8 cellular contexts compared by ENCODE assay signal in the genomic region with DNA sequence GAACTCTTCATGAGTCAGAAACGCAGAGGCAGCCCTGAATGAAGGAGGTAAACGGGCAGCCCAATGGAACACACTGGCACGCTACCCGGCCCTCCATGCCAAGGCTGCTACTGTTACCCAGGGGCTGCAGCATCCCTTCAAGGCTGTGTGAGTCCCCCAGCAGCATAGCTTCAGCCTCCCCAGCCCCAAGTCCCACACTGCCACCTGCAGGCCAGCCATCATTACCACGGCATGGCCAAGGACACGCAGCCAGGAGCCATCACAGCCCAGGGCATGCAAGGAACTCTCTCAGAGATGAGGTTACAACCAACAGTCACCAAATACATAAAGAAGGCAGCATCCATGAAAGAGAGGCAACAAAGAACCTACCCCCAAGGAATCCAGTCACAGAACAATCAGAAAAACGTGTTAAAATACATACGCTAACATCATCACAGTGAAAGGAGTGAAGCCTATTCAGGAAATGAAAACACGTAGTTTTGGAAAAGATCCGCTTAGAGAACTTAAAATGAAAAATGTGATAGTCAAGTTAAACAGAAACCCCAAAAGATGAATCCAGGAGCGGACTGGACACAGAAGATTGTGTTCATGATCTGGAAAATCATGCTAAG. TPM values are rescaled to one million over a fixed set of nuclear protein-coding genes. Genes with fewer than 3 reads are reported as not detected.
DNase-seq lines count a peak whose midpoint lies in the region; ATAC-seq and TF ChIP-seq lines count a peak whose summit lies in the region.

No MANE protein-coding gene starts in this region.

- H3K4me1 ChIP-seq in effector memory CD4-positive, alpha-beta T cell (ENCODE audit: control insufficient read depth, insufficient read depth, low read length, poor library complexity, severe bottlenecking): no peaks in the 10 kb centered on the region
- H3K4me1 ChIP-seq in vagina: no peaks in the 10 kb centered on the region

- ATAC-seq in Right ventricle myocardium superior (ENCODE audit: poor library complexity): peak; percentile 65
- ATAC-seq in Right ventricle myocardium inferior: no peak
- no peak for ATAC-seq in GM21367 (IDR thresholded peaks at IDR 0.05; ENCODE audit: unreplicated experiment)

- H3K4me3 Mint-ChIP-seq in neural crest cell: no peak overlapping the region

- H3K36me3 Mint-ChIP-seq in neural crest cell (ENCODE audit: low read depth): no peaks in the 10 kb centered on the region

- H3K27me3 ChIP-seq in effector memory CD4-positive, alpha-beta T cell (replicated peaks; ENCODE audit: control insufficient read depth, insufficient read depth, low read length, poor library complexity, severe bottlenecking): no peaks in the 10 kb centered on the region
- no peaks in the 10 kb centered on the region for H3K27me3 ChIP-seq in vagina

- no peak overlapping the region for H3K27ac Mint-ChIP-seq in neural crest cell (ENCODE audit: unreplicated experiment)

- H3K36me3 ChIP-seq in effector memory CD4-positive, alpha-beta T cell (ENCODE audit: control insufficient read depth, insufficient read depth, low read length): no peaks in the 10 kb centered on the region
- no peaks in the 10 kb centered on the region for H3K36me3 ChIP-seq in vagina

- no peak overlapping the region for H3K27ac ChIP-seq in effector memory CD4-positive, alpha-beta T cell (ENCODE audit: insufficient read depth, low read length, poor library complexity, severe bottlenecking)
- no peak overlapping the region for H3K27ac ChIP-seq in vagina

- peaks cover 2% of the 10 kb centered on the region for H3K9me3 Mint-ChIP-seq in neural crest cell

- intact Hi-C loops in Right ventricle myocardium superior (cut with DNase I): loop anchor here (5.0 kb wide), 1 partner anchor 67 kb away; no protein-coding TSS in a partner anchor
- intact Hi-C loops in Right ventricle myocardium inferior (cut with DNase I): no loop called here
- intact Hi-C loops in vagina (cut with DNase I): no loop called here

- no peaks in the 10 kb centered on the region for H3K4me1 Mint-ChIP-seq in neural crest cell

- no peak for TF ChIP-seq POLR2A in vagina (IDR thresholded peaks at IDR 0.05)

- DNase-seq in Right ventricle myocardium superior (no peak), Right ventricle myocardium inferior (ENCODE audit: missing footprints) (no peak), NCI-H2171 (lab: John Stamatoyannopoulos, UW) (peak; percentile 32), neural crest cell (ENCODE audit: low read depth, low spot score) (peak; percentile 39), vagina (ENCODE audit: extremely low spot score in 2 of 2) (no peak)
- peak; percentile 44 to 49 for DNase-seq in activated CD4-positive, alpha-beta T cell treated with anti-CD3 and anti-CD28 coated beads for 24 hours (ENCODE audit: low read depth in 2 of 2)
- peak in 2 of 3 donors; percentile 4 to 8 for DNase-seq in effector memory CD4-positive, alpha-beta T cell

- no peaks in the 10 kb centered on the region for H3K9me3 ChIP-seq in effector memory CD4-positive, alpha-beta T cell (ENCODE audit: control insufficient read depth, low read length)
- H3K9me3 ChIP-seq in vagina: no peaks in the 10 kb centered on the region

- H3K4me3 ChIP-seq in effector memory CD4-positive, alpha-beta T cell (ENCODE audit: insufficient read depth, low read depth, low read length, poor library complexity, severe bottlenecking): no peak overlapping the region
- no peak overlapping the region for H3K4me3 ChIP-seq in vagina

- peaks cover 12% of the 10 kb centered on the region for H3K27me3 Mint-ChIP-seq in neural crest cell (ENCODE audit: low read depth)

- peak; percentile 68 for TF ChIP-seq CTCF in neural crest cell (conservative IDR thresholded peaks at IDR 0.05)
- TF ChIP-seq CTCF in vagina (IDR thresholded peaks at IDR 0.05): peak in 1 of 3 experiments; percentile 26

RNA-seq across cellular contexts. Expression of a gene that starts 22.4 kb away (rescaled TPM):
- total RNA-seq in Right ventricle myocardium superior: 4.6 TPM
- total RNA-seq in Right ventricle myocardium inferior: 3.5 TPM
- not detected in 2 replicates for total RNA-seq in neural crest cell
- total RNA-seq in vagina: 35.1 TPM

RNA-seq across cellular contexts. Expression of a gene that starts 39.6 kb away (rescaled TPM):
- total RNA-seq in Right ventricle myocardium superior: not detected
- not detected for total RNA-seq in Right ventricle myocardium inferior
- not detected in 2 replicates for total RNA-seq in neural crest cell
- total RNA-seq in vagina: 26.5 TPM

Comparison
In these comparisons a context has a peak if more than half of its experiments do, and no peak if none do; other contexts are left out.
1. DNase-seq: peak in NCI-H2171 (single experiment), activated CD4-positive, alpha-beta T cell treated with anti-CD3 and anti-CD28 coated beads for 24 hours (2 of 2), effector memory CD4-positive, alpha-beta T cell (2 of 3) and neural crest cell (single experiment); none in Right ventricle myocardium superior (single experiment), Right ventricle myocardium inferior (single experiment) and vagina (0 of 2).
2. RNA of a gene that starts 39.6 kb away (total RNA-seq): 26.5 TPM in vagina (single experiment); not detected in neural crest cell, not detected in Right ventricle myocardium superior (single experiment) and not detected in Right ventricle myocardium inferior (single experiment); every median in the first group is over 10 times any median in the second.